Comparison of ENCODE assay signal across 9 cellular contexts in the genomic region with DNA sequence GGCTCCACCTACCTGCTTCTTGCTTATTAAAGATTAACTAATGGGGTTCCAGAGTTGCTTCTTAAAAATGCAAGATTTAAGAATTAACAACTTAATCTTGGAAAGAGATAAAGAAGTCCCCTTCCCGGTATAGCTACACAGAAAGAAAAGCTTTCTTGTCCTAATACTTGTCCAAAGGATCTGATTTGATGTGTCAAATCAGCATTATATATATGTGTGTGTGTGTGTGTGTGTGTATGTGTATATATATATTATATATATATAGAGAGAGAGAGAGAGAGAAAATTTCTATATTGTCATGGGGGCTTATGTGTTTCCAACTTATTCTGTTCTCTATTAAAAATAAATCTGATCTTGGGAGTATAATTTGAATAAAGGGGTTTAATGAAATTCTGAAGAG. TPM values are rescaled to one million over a fixed set of nuclear protein-coding genes. Genes with fewer than 3 reads are reported as not detected.
DNase-seq lines count a peak whose midpoint lies in the region; ATAC-seq and TF ChIP-seq lines count a peak whose summit lies in the region.
"Had no signal": no experiment of that assay in that cellular context is flagged by ENCODE, and none has a peak within 500 bp of the region (broad histone marks: within the 10 kb centered on the region; RNA-seq: fewer than 3 reads in every experiment).

No MANE protein-coding gene starts in this region.

- H3K4me3 ChIP-seq in heart right ventricle (peak overlapping the region; percentile 25 to 75 (median 65)), breast epithelium (peak overlapping the region; percentile 49 to 77 (median 65)), mononuclear cell (ENCODE audit: low read length) (peak overlapping the region; percentile 59), aorta (ENCODE audit: low read length in 2 of 2) (peak overlapping the region; percentile 76 to 100)

- no peak for TF ChIP-seq POLR2A in breast epithelium (IDR thresholded peaks at IDR 0.05)

- H3K27ac ChIP-seq in heart right ventricle = peak overlapping the region in 8 of 10 donors; percentile 64 to 84 (median 72)
- peak overlapping the region; percentile 66 to 89 for H3K27ac ChIP-seq in breast epithelium
- H3K27ac ChIP-seq in aorta (ENCODE audit: low read depth in 1 of 2, low read length in 2 of 2) = peak overlapping the region in 1 of 2 donors; percentile 3
- no peak overlapping the region for H3K27ac ChIP-seq in foreskin keratinocyte

- H3K4me1 ChIP-seq in heart right ventricle (peaks cover 0 to 38% (median 23%) of the 10 kb centered on the region in 9 donors), breast epithelium (no peaks in the 10 kb centered on the region), mononuclear cell (ENCODE audit: insufficient read depth, low read length) (peaks cover 36% of the 10 kb centered on the region), aorta (ENCODE audit: control insufficient read depth in 1 of 2, insufficient read depth in 2 of 2, low read length in 2 of 2) (peaks cover 0 to 2% of the 10 kb centered on the region in 2 donors), foreskin keratinocyte (peaks cover 11% of the 10 kb centered on the region)

- ATAC-seq in heart right ventricle (no peak), left cardiac atrium (no peak), aorta (ENCODE audit: low FRiP score) (no peak), HG03460 (IDR thresholded peaks at IDR 0.05; ENCODE audit: unreplicated experiment) (no peak), foreskin keratinocyte (no peak)

- H3K9me3 ChIP-seq in heart right ventricle (no peaks in the 10 kb centered on the region), breast epithelium (no peaks in the 10 kb centered on the region), mononuclear cell (ENCODE audit: low read depth, low read length) (no peaks in the 10 kb centered on the region), aorta (ENCODE audit: control insufficient read depth, low read length) (no peaks in the 10 kb centered on the region)

- intact Hi-C loops in heart right ventricle (cut with DNase I) (loop anchor here in 2 of 10 donors (10.0 kb wide), 2 partner anchors 209 to 339 kb away; a partner anchor contains a TSS), left cardiac atrium (cut with DNase I) (no loop called here), breast epithelium (cut with DNase I; ENCODE audit: low total_unique reads) (no loop called here), aorta (cut with DNase I) (loop anchor here in 1 of 2 donors (2.0 kb wide), 1 partner anchor 35 kb away; no protein-coding TSS in a partner anchor)

- no peaks in the 10 kb centered on the region for H3K36me3 ChIP-seq in heart right ventricle
- H3K36me3 ChIP-seq in breast epithelium = no peaks in the 10 kb centered on the region
- no peaks in the 10 kb centered on the region for H3K36me3 ChIP-seq in aorta (ENCODE audit: control insufficient read depth in 1 of 2, insufficient read depth in 2 of 2, low read length in 1 of 2)

- DNase-seq in heart right ventricle (no peak), left cardiac atrium (no peak), breast epithelium (ENCODE audit: low spot score in 2 of 2) (no peak), aorta (no peak), foreskin keratinocyte (no peak), NCI-H226 (no peak)

- WGBS in heart right ventricle, 2 donors = 0 to 3% methylated on average over 1 of the region's 1 CpG
- 0 to 1% methylated on average over 1 of the region's 1 CpG for WGBS in aorta, 2 donors

- no peak for TF ChIP-seq CTCF in heart right ventricle (IDR thresholded peaks at IDR 0.05)
- TF ChIP-seq CTCF in breast epithelium (IDR thresholded peaks at IDR 0.05) = no peak
- TF ChIP-seq CTCF in foreskin keratinocyte (conservative IDR thresholded peaks at IDR 0.05) = no peak

- H3K27me3 ChIP-seq in heart right ventricle (no peaks in the 10 kb centered on the region), breast epithelium (no peaks in the 10 kb centered on the region), mononuclear cell (ENCODE audit: insufficient read depth, low read length) (no peaks in the 10 kb centered on the region), aorta (ENCODE audit: control insufficient read depth in 1 of 2, insufficient read depth in 2 of 2, low read length in 1 of 2) (no peaks in the 10 kb centered on the region), foreskin keratinocyte (no peaks in the 10 kb centered on the region)

RNA-seq across cellular contexts. Expression of gene HMGN4, which starts 4.6 kb away (rescaled TPM):
- 10 to 100 TPM; 22.8 to 35.0 (median 29.8) TPM for total RNA-seq in heart right ventricle
- polyA plus RNA-seq in heart right ventricle = 10 to 100 TPM in 1 of 2 donors, 1 to 10 TPM in 1; 8.2 to 31.4 TPM
- 10 to 100 TPM; 29.4 to 38.6 TPM for total RNA-seq in left cardiac atrium
- 10 to 100 TPM; 57.0 to 96.6 (median 82.6) TPM for total RNA-seq in breast epithelium
- 40.4 TPM for total RNA-seq in mononuclear cell
- 10 to 100 TPM; 48.4 to 69.0 TPM for total RNA-seq in aorta
- 10 to 100 TPM; 36.4 to 43.8 TPM for polyA plus RNA-seq in aorta
- total RNA-seq in foreskin keratinocyte = 71.0 and 77.1 TPM in 2 replicates
- 35.9 and 43.7 TPM in 2 replicates for polyA plus RNA-seq in foreskin keratinocyte

RNA-seq across cellular contexts. Expression of gene BTN1A1, which starts 33.4 kb away (rescaled TPM):
- total RNA-seq in heart right ventricle (not detected), left cardiac atrium (not detected), breast epithelium (not detected), mononuclear cell (not detected), aorta (not detected), foreskin keratinocyte (not detected in 2 replicates)
- polyA plus RNA-seq in heart right ventricle (not detected), aorta (not detected), foreskin keratinocyte (not detected in 2 replicates)
- total RNA-seq: HT-29 had no signal
